In the genomic region with DNA sequence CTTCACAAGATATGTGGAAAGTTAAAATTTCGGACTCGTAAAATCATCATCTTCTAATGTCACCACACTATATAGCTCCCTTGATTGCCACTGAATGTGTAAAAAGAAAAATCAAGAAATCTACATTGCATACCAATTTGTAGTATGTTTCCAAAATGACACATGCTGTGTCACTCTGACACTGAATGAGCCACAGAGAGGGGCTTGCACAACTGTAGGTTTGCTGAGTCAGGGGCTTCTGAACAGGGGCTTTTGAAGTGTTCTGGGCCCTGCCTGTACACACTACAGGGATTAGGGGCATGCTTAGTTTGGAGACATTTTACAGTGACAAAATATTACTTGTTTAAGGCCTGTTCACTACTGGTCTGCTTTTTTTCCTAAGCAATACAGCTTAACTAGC, we compare ENCODE assay signal across 18 cellular contexts.
"Had no signal": no experiment of that assay in that cellular context is flagged by ENCODE, and none has a peak within 500 bp of the region (broad histone marks: within the 10 kb centered on the region; RNA-seq: fewer than 3 reads in every experiment).

No MANE protein-coding gene starts in this region.

- H3K27me3 ChIP-seq: cardiac muscle cell, dorsolateral prefrontal cortex, left lung, ovary, sigmoid colon, upper lobe of right lung had no signal

- FAIRE-seq: astrocyte, kidney had no signal

- DNase-seq: activated CD4-positive, alpha-beta memory T cell treated with anti-CD3 and anti-CD28 coated beads for 36 hours; activated CD4-positive, alpha-beta T cell treated with anti-CD3 and anti-CD28 coated beads for 36 hours; activated effector memory CD4-positive, alpha-beta T cell treated with Interleukin-2 at 50 U/mL for 16 hours; activated naive CD4-positive, alpha-beta T cell treated with anti-CD3 and anti-CD28 coated beads, Interleukin-2, amount 50 U/mL, for 16 hours; activated T-cell treated with anti-CD3 and anti-CD28 coated beads, Interleukin-2, amount 50 U/mL, for 24 hours; dorsolateral prefrontal cortex; hippocampal formation; kidney; left lung; ovary; sigmoid colon; stimulated activated CD4-positive, alpha-beta T cell treated with anti-CD3 and anti-CD28 coated beads, Interleukin-12 subunit alpha, Interleukin-12 subunit beta, amount 100 ng/mL, for 4 hours; T-helper 17 cell; upper lobe of right lung had no signal

- H3K4me3 ChIP-seq: cardiac muscle cell, dorsolateral prefrontal cortex, left lung, ovary, sigmoid colon, thoracic aorta, upper lobe of right lung had no signal

- H3K9me3 ChIP-seq: ovary, sigmoid colon, thoracic aorta, upper lobe of right lung had no signal

- H3K27ac ChIP-seq: cardiac muscle cell, dorsolateral prefrontal cortex, left lung, ovary, sigmoid colon, thoracic aorta, upper lobe of right lung had no signal

- H3K4me1 ChIP-seq: left lung, sigmoid colon, upper lobe of right lung had no signal

- ATAC-seq: activated CD4-positive, alpha-beta T cell treated with anti-CD3 and anti-CD28 coated beads for 36 hours; left lung; stimulated activated effector memory CD8-positive, alpha-beta T cell treated with anti-CD3 and anti-CD28 coated beads, Interleukin-12 subunit alpha, Interleukin-12 subunit beta, amount 100 ng/mL, for 72 hours; T-helper 17 cell; upper lobe of right lung had no signal

- H3K36me3 ChIP-seq: cardiac muscle cell, left lung, ovary, sigmoid colon, thoracic aorta, upper lobe of right lung had no signal
